Comparison of ENCODE assay signal across 13 cellular contexts in the genomic region with DNA sequence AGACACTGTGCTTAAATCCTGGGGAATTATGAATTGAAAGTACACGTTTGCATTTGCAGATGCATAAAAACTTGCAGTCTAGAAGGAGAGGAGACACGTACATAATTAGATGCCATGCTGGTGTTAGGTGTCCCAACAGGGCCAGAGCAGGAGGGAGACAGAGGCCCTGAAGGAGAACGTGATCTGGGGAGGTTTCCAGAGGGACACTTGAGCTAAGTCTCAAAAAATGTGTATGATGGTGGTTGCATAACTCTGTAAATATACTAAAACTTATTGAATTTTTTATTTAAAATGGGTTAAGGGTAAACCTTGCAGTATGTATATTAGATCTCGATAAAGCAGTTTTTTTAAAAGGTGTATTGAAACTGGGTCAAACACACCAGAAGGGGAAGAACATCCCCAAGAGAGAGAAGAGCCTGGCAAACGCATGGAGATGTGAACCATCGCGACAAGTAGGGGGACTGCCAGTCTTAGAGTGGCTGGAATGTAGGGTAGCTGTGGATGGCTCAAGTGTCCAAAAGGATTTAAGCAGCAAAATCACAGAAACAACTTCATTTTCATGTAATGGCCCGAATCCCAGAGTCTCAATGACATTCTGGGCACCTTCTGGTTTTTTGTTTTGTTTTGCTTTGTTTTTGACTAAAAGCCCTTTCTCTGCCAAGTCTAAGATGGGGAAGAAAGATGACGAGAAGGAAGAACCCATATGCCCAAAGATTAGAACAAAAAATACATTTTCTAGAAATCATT. TPM values are rescaled to one million over a fixed set of nuclear protein-coding genes. Genes with fewer than 3 reads are reported as not detected.
DNase-seq lines count a peak whose midpoint lies in the region; ATAC-seq, FAIRE-seq and TF ChIP-seq lines count a peak whose summit lies in the region.
"Had no signal": no experiment of that assay in that cellular context is flagged by ENCODE, and none has a peak within 500 bp of the region (broad histone marks: within the 10 kb centered on the region; RNA-seq: fewer than 3 reads in every experiment).

No MANE protein-coding gene starts in this region.

- H3K27ac ChIP-seq in endothelial cell of umbilical vein (ENCODE audit: insufficient read depth, low read depth, low read length), result peak overlapping the region; percentile 4
- peak overlapping the region; percentile 93 for H3K27ac ChIP-seq in osteoblast (ENCODE audit: low read depth, low read length)
- peak overlapping the region; percentile 82 to 86 for H3K27ac ChIP-seq in uterus
- H3K27ac ChIP-seq: HL-60 had no signal

- POLR2A ChIA-PET in endothelial cell of umbilical vein (lab: Charles Lee), result no interaction called here

- H3K79me2 ChIP-seq in endothelial cell of umbilical vein (ENCODE audit: control insufficient read depth, insufficient read depth, low read length) (no peaks in the 10 kb centered on the region), osteoblast (ENCODE audit: insufficient read depth, low read length) (peaks cover 44% of the 10 kb centered on the region)

- no peaks in the 10 kb centered on the region for H3K27me3 ChIP-seq in endothelial cell of umbilical vein (ENCODE audit: control insufficient read depth in 2 of 2, insufficient read depth in 2 of 2, low read length in 2 of 2)
- no peaks in the 10 kb centered on the region for H3K27me3 ChIP-seq in osteoblast (ENCODE audit: insufficient read depth, low read length)
- no peaks in the 10 kb centered on the region for H3K27me3 ChIP-seq in uterus
- H3K27me3 ChIP-seq: heart right ventricle had no signal

- no TSS peak for BruUV-seq in endothelial cell of umbilical vein (replicated peaks; lab: Mats Ljungman, UMichigan)

- peaks cover 42% of the 10 kb centered on the region for H3K4me1 Mint-ChIP-seq in activated T-cell treated with anti-CD3 and anti-CD28 coated beads, Interleukin-2, amount 50 U/mL, for 24 hours (ENCODE audit: low read depth)
- peaks cover 42% of the 10 kb centered on the region for H3K4me1 Mint-ChIP-seq in activated T-cell treated with anti-CD3 and anti-CD28 coated beads, Interleukin-2, amount 50 U/mL, for 72 hours (ENCODE audit: low read depth)

- CTCF ChIA-PET in endothelial cell of umbilical vein (lab: Charles Lee), result interaction anchor here (0.7 to 1.8 kb wide), 3 partner anchors 12 to 16 kb away, joined by 3 to 8 read pairs (median 4); a partner anchor contains a TSS

- H3K4me2 ChIP-seq in endothelial cell of umbilical vein (ENCODE audit: insufficient read depth, low read length) (no peak overlapping the region), osteoblast (ENCODE audit: insufficient read depth, low read length) (peak overlapping the region; percentile 37)

- dilution Hi-C loops in endothelial cell of umbilical vein (cut with MboI; ENCODE audit: extremely low pct_ligation_motif_present, low sequenced_read_pairs), result no loop called here

- TF ChIP-seq CTCF in endothelial cell of umbilical vein (IDR thresholded peaks at IDR 0.05; ENCODE audit: extremely low read depth in 1 of 2, insufficient read depth in 1 of 2, low read depth in 1 of 2, low read length in 2 of 2) (no peak), osteoblast (IDR thresholded peaks at IDR 0.05; ENCODE audit: extremely low read depth, low read depth, low read length) (no peak), uterus (IDR thresholded peaks at IDR 0.05) (no peak)

- H3K27ac Mint-ChIP-seq in activated T-cell treated with anti-CD3 and anti-CD28 coated beads, Interleukin-2, amount 50 U/mL, for 24 hours, result peak overlapping the region; percentile 8
- H3K27ac Mint-ChIP-seq in activated T-cell treated with anti-CD3 and anti-CD28 coated beads, Interleukin-2, amount 50 U/mL, for 72 hours, result no peak overlapping the region

- H3K36me3 ChIP-seq in endothelial cell of umbilical vein (ENCODE audit: control insufficient read depth in 2 of 2, extremely low read depth in 1 of 2, insufficient read depth in 2 of 2, low read length in 2 of 2), result no peaks in the 10 kb centered on the region
- peaks cover 16% of the 10 kb centered on the region for H3K36me3 ChIP-seq in osteoblast (ENCODE audit: insufficient read depth, low read length)
- H3K36me3 ChIP-seq in uterus, result no peaks in the 10 kb centered on the region

- H3K4me1 ChIP-seq in endothelial cell of umbilical vein (ENCODE audit: control insufficient read depth, extremely low read depth, insufficient read depth, low read length), result peaks cover 22% of the 10 kb centered on the region
- H3K4me1 ChIP-seq in osteoblast (ENCODE audit: insufficient read depth, low read length), result peaks cover 72% of the 10 kb centered on the region
- peaks cover 9 to 15% of the 10 kb centered on the region in 2 donors for H3K4me1 ChIP-seq in uterus

- H3K9ac ChIP-seq in endothelial cell of umbilical vein (replicated peaks; ENCODE audit: extremely low read depth, insufficient read depth, low read length), result peak overlapping the region; percentile 24

- no peak for DNase-seq in activated T-cell treated with anti-CD3 and anti-CD28 coated beads, Interleukin-2, amount 50 U/mL, for 24 hours
- no peak for DNase-seq in activated T-cell treated with anti-CD3 and anti-CD28 coated beads, Interleukin-2, amount 50 U/mL, for 72 hours
- DNase-seq in endothelial cell of umbilical vein (ENCODE audit: low read depth, low spot score), result no peak
- DNase-seq in osteoblast (ENCODE audit: insufficient read length, low spot score, missing footprints), result no peak
- DNase-seq in uterus, result no peak
- DNase-seq in frontal cortex (ENCODE audit: low spot score in 2 of 2), result no peak
- no peak for DNase-seq in DMS53 treated with DMSO at 0.1 percent for 48 hours (lab: John Stamatoyannopoulos, UW; ENCODE audit: unreplicated experiment)
- DNase-seq in UCSD-AML1 (lab: John Stamatoyannopoulos, UW; ENCODE audit: unreplicated experiment), result no peak
- DNase-seq: DND-41, heart right ventricle, midbrain had no signal

- H3K36me3 Mint-ChIP-seq in activated T-cell treated with anti-CD3 and anti-CD28 coated beads, Interleukin-2, amount 50 U/mL, for 24 hours (ENCODE audit: low read depth), result peaks cover 71% of the 10 kb centered on the region
- H3K36me3 Mint-ChIP-seq in activated T-cell treated with anti-CD3 and anti-CD28 coated beads, Interleukin-2, amount 50 U/mL, for 72 hours (ENCODE audit: insufficient read depth in 2 of 2), result peaks cover 1 to 11% of the 10 kb centered on the region in 2 donors

- no peaks in the 10 kb centered on the region for H3K27me3 Mint-ChIP-seq in activated T-cell treated with anti-CD3 and anti-CD28 coated beads, Interleukin-2, amount 50 U/mL, for 24 hours
- no peaks in the 10 kb centered on the region for H3K27me3 Mint-ChIP-seq in activated T-cell treated with anti-CD3 and anti-CD28 coated beads, Interleukin-2, amount 50 U/mL, for 72 hours (ENCODE audit: low read depth)

- no peak for ATAC-seq in activated T-cell treated with anti-CD3 and anti-CD28 coated beads, Interleukin-2, amount 50 U/mL, for 72 hours (replicated peaks in 1 of 2)
- ATAC-seq: activated CD4-positive, CD25-positive, alpha-beta regulatory T cell treated with anti-CD3 and anti-CD28 coated beads, Interleukin-2, amount 50 U/mL, for 24 hours had no signal

- H3K9me3 ChIP-seq in endothelial cell of umbilical vein (replicated peaks; ENCODE audit: control insufficient read depth, insufficient read depth, low read length), result no peaks in the 10 kb centered on the region
- no peaks in the 10 kb centered on the region for H3K9me3 ChIP-seq in osteoblast (ENCODE audit: low read depth, low read length)
- no peaks in the 10 kb centered on the region for H3K9me3 ChIP-seq in uterus
- H3K9me3 ChIP-seq: heart right ventricle had no signal

- no peaks in the 10 kb centered on the region for H3K9me3 Mint-ChIP-seq in activated T-cell treated with anti-CD3 and anti-CD28 coated beads, Interleukin-2, amount 50 U/mL, for 24 hours
- no peaks in the 10 kb centered on the region for H3K9me3 Mint-ChIP-seq in activated T-cell treated with anti-CD3 and anti-CD28 coated beads, Interleukin-2, amount 50 U/mL, for 72 hours

- no peak for FAIRE-seq in endothelial cell of umbilical vein (lab: Jason Lieb, UNC)
- no peak for FAIRE-seq in frontal cortex (lab: Jason Lieb, UNC)

- no peaks in the 10 kb centered on the region for H3K9me1 ChIP-seq in endothelial cell of umbilical vein (replicated peaks; ENCODE audit: control insufficient read depth, extremely low read depth, insufficient read depth, low read length)

- intact Hi-C loops in endothelial cell of umbilical vein (cut with micrococcal nuclease), result no loop called here
- intact Hi-C loops in uterus (cut with DNase I; ENCODE audit: low total_unique reads), result no loop called here

- no peak overlapping the region for H3K4me3 Mint-ChIP-seq in activated T-cell treated with anti-CD3 and anti-CD28 coated beads, Interleukin-2, amount 50 U/mL, for 24 hours
- no peak overlapping the region for H3K4me3 Mint-ChIP-seq in activated T-cell treated with anti-CD3 and anti-CD28 coated beads, Interleukin-2, amount 50 U/mL, for 72 hours

- no peaks in the 10 kb centered on the region for H4K20me1 ChIP-seq in endothelial cell of umbilical vein (replicated peaks; ENCODE audit: control insufficient read depth, extremely low read depth, insufficient read depth, low read length)
- no peaks in the 10 kb centered on the region for H4K20me1 ChIP-seq in osteoblast (ENCODE audit: insufficient read depth, low read length)

- H2AFZ ChIP-seq in endothelial cell of umbilical vein (ENCODE audit: low read depth, low read length) (no peak overlapping the region), osteoblast (ENCODE audit: low read length) (no peak overlapping the region)

- H3K4me3 ChIP-seq in endothelial cell of umbilical vein (replicated peaks in 1 of 3; ENCODE audit: insufficient read depth in 1 of 3, low read depth in 1 of 3, low read length in 3 of 3) (no peak overlapping the region), osteoblast (ENCODE audit: insufficient read depth, low read length) (no peak overlapping the region), uterus (no peak overlapping the region)
- H3K4me3 ChIP-seq: heart right ventricle had no signal

- no peak for TF ChIP-seq POLR2A in endothelial cell of umbilical vein (IDR thresholded peaks at IDR 0.05; ENCODE audit: low read depth, low read length)
- TF ChIP-seq POLR2A in uterus (IDR thresholded peaks at IDR 0.05), result no peak

TF ChIP-seq in endothelial cell of umbilical vein, 7 proteins besides CTCF, POLR2A, EP300 and RAD21 (continues in another document):
- TF ChIP-seq EZH2 (IDR thresholded peaks at IDR 0.05; ENCODE audit: borderline replicate concordance, low read depth, low read length, severe bottlenecking), result no peak

RNA-seq across cellular contexts. Expression of a gene that starts 15.3 kb away (rescaled TPM):
- 10 to 100 TPM; 29.3 to 45.5 TPM for total RNA-seq in activated T-cell treated with anti-CD3 and anti-CD28 coated beads, Interleukin-2, amount 50 U/mL, for 72 hours
- total RNA-seq in endothelial cell of umbilical vein (16.5 and 19.2 TPM in 2 replicates), osteoblast (23.6 and 23.9 TPM in 2 replicates), uterus (10 to 100 TPM; 17.2 to 64.4 (median 25.4) TPM), frontal cortex (6.1 TPM)
- 17.1 and 18.1 TPM in 2 replicates for polyA plus RNA-seq in endothelial cell of umbilical vein
- polyA plus RNA-seq in endothelial cell of umbilical vein (2011; cell fraction: cytosol; rRNA removed), result 21.0 and 24.8 TPM in 2 replicates
- 12.4 and 13.2 TPM in 2 replicates for polyA plus RNA-seq in endothelial cell of umbilical vein (2011; cell fraction: nucleus; rRNA removed)
- 12.8 and 16.4 TPM in 2 replicates for polyA plus RNA-seq in endothelial cell of umbilical vein (2012)
- polyA minus RNA-seq in endothelial cell of umbilical vein, result 17.3 and 17.8 TPM in 2 replicates
- 13.4 TPM for polyA minus RNA-seq in endothelial cell of umbilical vein (2011; cell fraction: cytosol; rRNA and poly(A)+ RNA removed)
- 6.3 and 8.6 TPM in 2 replicates for polyA minus RNA-seq in endothelial cell of umbilical vein (2011; cell fraction: nucleus; rRNA and poly(A)+ RNA removed)

Comparison
In these comparisons a context has a peak if more than half of its experiments do, and no peak if none do; other contexts are left out.
1. H3K27ac ChIP-seq: peak in every context shown above with its lines; median percentile 93 in osteoblast; 84 in uterus; 4 in endothelial cell of umbilical vein.